In genomic region chr22:21949569-21949918, GRCh38 we compare ENCODE assay signal across 1 cellular context.
TF ChIP-seq lines count a peak whose summit lies in the region.

No MANE protein-coding gene starts in this region.

TF ChIP-seq in endothelial cell of umbilical vein, 7 proteins besides CTCF, POLR2A, EP300 and RAD21 (continued from another document):
- TF ChIP-seq MAX (IDR thresholded peaks at IDR 0.05; ENCODE audit: insufficient read depth, insufficient read length) (no peak), EZH2 (IDR thresholded peaks at IDR 0.05; ENCODE audit: borderline replicate concordance, low read depth, low read length, severe bottlenecking) (no peak), JUN (IDR thresholded peaks at IDR 0.05; ENCODE audit: borderline replicate concordance, insufficient read depth, insufficient read length, low read depth) (no peak), FOS (IDR thresholded peaks at IDR 0.05; ENCODE audit: borderline replicate concordance, insufficient read depth, low read length) (no peak), MYC (IDR thresholded peaks at IDR 0.05; ENCODE audit: low read depth, low read length) (no peak), GATA2 (IDR thresholded peaks at IDR 0.05; ENCODE audit: insufficient read depth, insufficient read length, low read depth, low read length) (no peak)
